ENCODE assay signal across 1 cellular context in the genomic region with DNA sequence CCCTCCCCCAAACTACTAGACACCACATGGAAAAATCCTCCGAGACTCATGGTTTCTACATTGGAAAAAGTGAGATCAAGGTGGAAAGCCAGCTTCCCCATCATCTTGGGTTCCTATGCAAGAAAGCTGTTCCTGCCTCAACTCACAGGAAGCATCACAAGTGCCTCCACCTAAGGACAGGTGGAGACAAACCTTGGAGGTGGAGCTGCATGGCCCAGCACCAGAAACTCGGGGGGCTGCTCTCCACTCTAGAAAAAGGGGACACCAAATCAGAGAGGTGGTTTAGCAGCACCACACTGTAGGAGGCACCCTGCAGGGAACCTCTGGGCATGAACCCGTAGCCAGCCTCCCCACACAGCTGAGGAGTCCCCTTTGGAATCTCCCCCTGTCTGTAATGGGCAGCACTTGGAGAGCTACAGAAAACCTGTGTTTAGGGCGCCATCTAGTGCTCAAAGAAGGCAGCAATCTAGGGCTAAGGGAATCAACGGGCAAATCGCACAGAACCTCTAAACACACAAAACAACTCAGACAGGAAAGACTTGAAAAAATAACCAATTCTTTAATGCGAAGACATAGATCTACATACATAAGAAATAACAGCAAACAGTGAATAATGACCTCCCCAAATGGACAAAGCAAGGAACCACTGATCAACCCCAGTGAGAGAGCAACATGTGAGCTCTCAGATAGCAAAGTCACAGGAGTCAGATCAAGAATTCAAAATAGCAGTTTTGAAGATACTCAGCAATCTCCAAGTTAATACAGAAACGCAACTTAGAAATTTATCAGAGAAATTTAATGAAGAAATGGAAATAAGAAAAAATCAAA.
A peak's percentile ranks its signal among the peaks of the same experiment; 100 is the strongest.
TF ChIP-seq lines count a peak whose summit lies in the region.

No MANE protein-coding gene starts in this region.

TF ChIP-seq in HEK293, 187 proteins besides CTCF, POLR2A, EP300 and RAD21 (continued from another document):
- TF ChIP-seq, protein P1, sequence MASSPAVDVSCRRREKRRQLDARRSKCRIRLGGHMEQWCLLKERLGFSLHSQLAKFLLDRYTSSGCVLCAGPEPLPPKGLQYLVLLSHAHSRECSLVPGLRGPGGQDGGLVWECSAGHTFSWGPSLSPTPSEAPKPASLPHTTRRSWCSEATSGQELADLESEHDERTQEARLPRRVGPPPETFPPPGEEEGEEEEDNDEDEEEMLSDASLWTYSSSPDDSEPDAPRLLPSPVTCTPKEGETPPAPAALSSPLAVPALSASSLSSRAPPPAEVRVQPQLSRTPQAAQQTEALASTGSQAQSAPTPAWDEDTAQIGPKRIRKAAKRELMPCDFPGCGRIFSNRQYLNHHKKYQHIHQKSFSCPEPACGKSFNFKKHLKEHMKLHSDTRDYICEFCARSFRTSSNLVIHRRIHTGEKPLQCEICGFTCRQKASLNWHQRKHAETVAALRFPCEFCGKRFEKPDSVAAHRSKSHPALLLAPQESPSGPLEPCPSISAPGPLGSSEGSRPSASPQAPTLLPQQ (tag by site-specific recombination; IDR thresholded peaks at IDR 0.05) = no peak
- TF ChIP-seq, protein P2, sequence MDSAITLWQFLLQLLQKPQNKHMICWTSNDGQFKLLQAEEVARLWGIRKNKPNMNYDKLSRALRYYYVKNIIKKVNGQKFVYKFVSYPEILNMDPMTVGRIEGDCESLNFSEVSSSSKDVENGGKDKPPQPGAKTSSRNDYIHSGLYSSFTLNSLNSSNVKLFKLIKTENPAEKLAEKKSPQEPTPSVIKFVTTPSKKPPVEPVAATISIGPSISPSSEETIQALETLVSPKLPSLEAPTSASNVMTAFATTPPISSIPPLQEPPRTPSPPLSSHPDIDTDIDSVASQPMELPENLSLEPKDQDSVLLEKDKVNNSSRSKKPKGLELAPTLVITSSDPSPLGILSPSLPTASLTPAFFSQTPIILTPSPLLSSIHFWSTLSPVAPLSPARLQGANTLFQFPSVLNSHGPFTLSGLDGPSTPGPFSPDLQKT (IDR thresholded peaks at IDR 0.05; ENCODE audit: borderline replicate concordance, low read depth, low read length) = no peak
- TF ChIP-seq ZNF423 (tag by site-specific recombination; IDR thresholded peaks at IDR 0.05) = no peak
- no peak for TF ChIP-seq ZBTB6 (tag by site-specific recombination; IDR thresholded peaks at IDR 0.05)
- TF ChIP-seq RBAK (tag by site-specific recombination; IDR thresholded peaks at IDR 0.05) = no peak
- TF ChIP-seq SCRT1 (tag by site-specific recombination; IDR thresholded peaks at IDR 0.05; ENCODE audit: borderline replicate concordance) = peak; percentile 61; the same call in 1 of the 2 replicates
- TF ChIP-seq, protein P3, sequence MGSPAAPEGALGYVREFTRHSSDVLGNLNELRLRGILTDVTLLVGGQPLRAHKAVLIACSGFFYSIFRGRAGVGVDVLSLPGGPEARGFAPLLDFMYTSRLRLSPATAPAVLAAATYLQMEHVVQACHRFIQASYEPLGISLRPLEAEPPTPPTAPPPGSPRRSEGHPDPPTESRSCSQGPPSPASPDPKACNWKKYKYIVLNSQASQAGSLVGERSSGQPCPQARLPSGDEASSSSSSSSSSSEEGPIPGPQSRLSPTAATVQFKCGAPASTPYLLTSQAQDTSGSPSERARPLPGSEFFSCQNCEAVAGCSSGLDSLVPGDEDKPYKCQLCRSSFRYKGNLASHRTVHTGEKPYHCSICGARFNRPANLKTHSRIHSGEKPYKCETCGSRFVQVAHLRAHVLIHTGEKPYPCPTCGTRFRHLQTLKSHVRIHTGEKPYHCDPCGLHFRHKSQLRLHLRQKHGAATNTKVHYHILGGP (tag by site-specific recombination; IDR thresholded peaks at IDR 0.05) = no peak
- TF ChIP-seq ZNF248 (tag by site-specific recombination; IDR thresholded peaks at IDR 0.05) = no peak
- TF ChIP-seq, protein P4, sequence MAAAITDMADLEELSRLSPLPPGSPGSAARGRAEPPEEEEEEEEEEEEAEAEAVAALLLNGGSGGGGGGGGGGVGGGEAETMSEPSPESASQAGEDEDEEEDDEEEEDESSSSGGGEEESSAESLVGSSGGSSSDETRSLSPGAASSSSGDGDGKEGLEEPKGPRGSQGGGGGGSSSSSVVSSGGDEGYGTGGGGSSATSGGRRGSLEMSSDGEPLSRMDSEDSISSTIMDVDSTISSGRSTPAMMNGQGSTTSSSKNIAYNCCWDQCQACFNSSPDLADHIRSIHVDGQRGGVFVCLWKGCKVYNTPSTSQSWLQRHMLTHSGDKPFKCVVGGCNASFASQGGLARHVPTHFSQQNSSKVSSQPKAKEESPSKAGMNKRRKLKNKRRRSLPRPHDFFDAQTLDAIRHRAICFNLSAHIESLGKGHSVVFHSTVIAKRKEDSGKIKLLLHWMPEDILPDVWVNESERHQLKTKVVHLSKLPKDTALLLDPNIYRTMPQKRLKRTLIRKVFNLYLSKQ (tag by site-specific recombination; IDR thresholded peaks at IDR 0.05; ENCODE audit: borderline replicate concordance) = no peak
- TF ChIP-seq ZNF707 (tag by site-specific recombination; IDR thresholded peaks at IDR 0.05) = no peak
- TF ChIP-seq WT1 (tag by site-specific recombination; IDR thresholded peaks at IDR 0.05) = no peak
- peak; percentile 87 for TF ChIP-seq ZNF654 (tag by site-specific recombination; IDR thresholded peaks at IDR 0.05; ENCODE audit: low read depth)
